In genomic region chr2:16324971-16325612, GRCh38 we compare ENCODE assay signal across 20 cellular contexts.
"Had no signal": no experiment of that assay in that cellular context is flagged by ENCODE, and none has a peak within 500 bp of the region (broad histone marks: within the 10 kb centered on the region; RNA-seq: fewer than 3 reads in every experiment).

No MANE protein-coding gene starts in this region.

- H3K4me1 Mint-ChIP-seq: activated naive CD4-positive, alpha-beta T cell treated with anti-CD3 and anti-CD28 coated beads, Interleukin-2, amount 50 U/mL, for 24 hours; central memory CD8-positive, alpha-beta T cell; immature natural killer cell had no signal

- H3K4me1 ChIP-seq: sigmoid colon had no signal

- H3K4me3 ChIP-seq: left lung, sigmoid colon, smooth muscle cell had no signal

- H3K27me3 Mint-ChIP-seq: central memory CD8-positive, alpha-beta T cell had no signal

- H3K9me3 ChIP-seq: left lung, sigmoid colon had no signal

- H3K4me3 Mint-ChIP-seq: activated naive CD4-positive, alpha-beta T cell treated with anti-CD3 and anti-CD28 coated beads, Interleukin-2, amount 50 U/mL, for 24 hours; central memory CD8-positive, alpha-beta T cell; immature natural killer cell; natural killer cell treated with Interleukin-12 subunit alpha and Interleukin-12 subunit beta and Interleukin-15 and Interleukin-18, amount 100 ng/mL, for 72 hours had no signal

- H3K27ac Mint-ChIP-seq: activated naive CD4-positive, alpha-beta T cell treated with anti-CD3 and anti-CD28 coated beads, Interleukin-2, amount 50 U/mL, for 24 hours; immature natural killer cell; natural killer cell treated with Interleukin-12 subunit alpha and Interleukin-12 subunit beta and Interleukin-15 and Interleukin-18, amount 100 ng/mL, for 72 hours had no signal

- H3K4me2 ChIP-seq: smooth muscle cell had no signal

- H3K9me3 Mint-ChIP-seq: activated naive CD4-positive, alpha-beta T cell treated with anti-CD3 and anti-CD28 coated beads, Interleukin-2, amount 50 U/mL, for 24 hours; immature natural killer cell; natural killer cell treated with Interleukin-12 subunit alpha and Interleukin-12 subunit beta and Interleukin-15 and Interleukin-18, amount 100 ng/mL, for 72 hours had no signal

- H3K27me3 ChIP-seq: left lung, sigmoid colon had no signal

- H3K36me3 ChIP-seq: left lung, sigmoid colon had no signal

- H3K36me3 Mint-ChIP-seq: activated naive CD4-positive, alpha-beta T cell treated with anti-CD3 and anti-CD28 coated beads, Interleukin-2, amount 50 U/mL, for 24 hours; immature natural killer cell; natural killer cell treated with Interleukin-12 subunit alpha and Interleukin-12 subunit beta and Interleukin-15 and Interleukin-18, amount 100 ng/mL, for 72 hours had no signal

- DNase-seq: activated CD4-positive, alpha-beta T cell treated with anti-CD3 and anti-CD28 coated beads for 1 hour; activated CD4-positive, alpha-beta T cell treated with anti-CD3 and anti-CD28 coated beads, Interleukin-2, amount 50 U/mL, for 1 hour; activated gamma-delta T cell treated with Interleukin-2 at 50 U/mL for 16 hours; activated T-cell treated with anti-CD3 and anti-CD28 coated beads, Interleukin-2, amount 50 U/mL, for 1 hour; aorta; effector memory CD4-positive, alpha-beta T cell; foreskin melanocyte; immature natural killer cell; left lung; mammary epithelial cell; posterior cingulate gyrus; retina; sigmoid colon; stimulated activated CD4-positive, alpha-beta T cell treated with anti-CD3 and anti-CD28 coated beads, Interleukin-4, amount 100 ng/mL, for 24 hours; stimulated activated naive CD4-positive, alpha-beta T cell treated with Interleukin-2 at 50 U/mL for 16 hours; T-helper 1 cell had no signal
